In the genomic region with DNA sequence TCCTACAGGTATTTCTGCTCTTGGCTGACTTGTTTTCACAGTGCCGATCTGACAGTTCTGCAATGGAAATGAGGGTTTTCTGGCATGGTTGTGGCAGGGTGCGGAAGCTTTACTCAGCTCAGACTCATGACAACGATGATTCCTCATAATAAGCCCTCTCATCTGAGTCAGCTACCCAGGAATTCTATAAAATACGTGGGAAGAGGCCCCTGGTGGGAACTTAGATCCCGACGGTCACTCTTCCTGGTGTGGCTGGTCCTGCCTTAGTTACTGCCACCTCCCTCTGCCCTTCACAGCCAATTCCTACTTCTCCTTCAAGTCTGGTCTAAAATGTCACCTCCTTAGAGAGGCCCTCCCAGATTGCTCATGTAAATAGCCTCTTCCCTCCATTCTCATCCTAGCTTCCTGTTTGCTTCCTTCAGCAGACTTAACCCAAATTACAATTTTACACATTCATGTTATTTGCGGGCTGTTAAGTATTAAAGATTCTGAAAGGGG, we compare ENCODE assay signal across 10 cellular contexts.
DNase-seq lines count a peak whose midpoint lies in the region; ATAC-seq, FAIRE-seq and TF ChIP-seq lines count a peak whose summit lies in the region.
"Had no signal": no experiment of that assay in that cellular context is flagged by ENCODE, and none has a peak within 500 bp of the region (broad histone marks: within the 10 kb centered on the region; RNA-seq: fewer than 3 reads in every experiment).

No MANE protein-coding gene starts in this region.

- DNase-seq in HFF-Myc (ENCODE audit: extremely low read depth, low read depth), result peak; percentile 72
- peak; percentile 94 for DNase-seq in brain microvascular endothelial cell
- peak; percentile 66 for DNase-seq in keratinocyte (ENCODE audit: low read depth, low spot score)
- DNase-seq in stimulated activated naive B cell treated with anti-CD40 and anti-IgM and Interleukin-4, amounts not matched to agents 10 μg/mL and 1 μg/mL and 100 μg/mL, for 72 hours, result no peak
- DNase-seq in NCI-H1105 treated with DMSO at 0.1 percent for 48 hours (lab: John Stamatoyannopoulos, UW), result no peak
- DNase-seq in NCI-H510A treated with DMSO at 0.1 percent for 48 hours (lab: John Stamatoyannopoulos, UW), result no peak

- dilution Hi-C loops in keratinocyte (cut with MboI; ENCODE audit: extremely low pct_ligation_motif_present, low sequenced_read_pairs), result no loop called here

- H3K9ac ChIP-seq in keratinocyte (ENCODE audit: control insufficient read depth, extremely low read depth, insufficient read depth, low read length), result peak overlapping the region; percentile 91

- H2AFZ ChIP-seq in keratinocyte (ENCODE audit: control insufficient read depth, low read length), result peak overlapping the region; percentile 7

- no peaks in the 10 kb centered on the region for H3K9me1 ChIP-seq in keratinocyte (ENCODE audit: control insufficient read depth, extremely low read depth, insufficient read depth, low read length)

- H3K4me3 ChIP-seq in HFF-Myc (replicated peaks; ENCODE audit: low read depth, low read length) (peak overlapping the region; percentile 25), brain microvascular endothelial cell (ENCODE audit: low read depth, low read length) (no peak overlapping the region), keratinocyte (ENCODE audit: control insufficient read depth in 2 of 3, extremely low read depth in 1 of 3, insufficient read depth in 2 of 3, low read depth in 1 of 3, low read length in 3 of 3) (peak overlapping the region in 2 of 3 experiments; percentile 17 to 48)

- TF ChIP-seq CTCF in HFF-Myc (IDR thresholded peaks at IDR 0.05; ENCODE audit: low read depth, low read length, missing control alignments), result no peak
- no peak for TF ChIP-seq CTCF in brain microvascular endothelial cell (IDR thresholded peaks at IDR 0.05; ENCODE audit: low read depth, low read length, missing control alignments)
- TF ChIP-seq CTCF in keratinocyte (optimal IDR thresholded peaks at IDR 0.05 in 1 of 3, IDR thresholded peaks at IDR 0.05 in 1 of 3, conservative IDR thresholded peaks at IDR 0.05 in 1 of 3; ENCODE audit: extremely low read depth in 1 of 3, insufficient read depth in 2 of 3, low read length in 3 of 3), result no peak

- no peak for ATAC-seq in stimulated activated naive B cell treated with anti-CD40 and anti-IgM and Interleukin-4, amounts not matched to agents 10 μg/mL and 1 μg/mL and 100 μg/mL, for 72 hours (replicated peaks)
- ATAC-seq in GM21717 (IDR thresholded peaks at IDR 0.05; ENCODE audit: unreplicated experiment) (no peak), GM18502 (IDR thresholded peaks at IDR 0.05; ENCODE audit: poor library complexity, unreplicated experiment) (no peak)

- H3K27ac ChIP-seq in brain microvascular endothelial cell (peak overlapping the region; percentile 97), keratinocyte (ENCODE audit: control insufficient read depth, insufficient read depth, low read length) (peak overlapping the region; percentile 99)

- no peaks in the 10 kb centered on the region for H3K9me3 Mint-ChIP-seq in stimulated activated naive B cell treated with anti-CD40 and anti-IgM and Interleukin-4, amounts not matched to agents 10 μg/mL and 1 μg/mL and 100 μg/mL, for 72 hours
- H3K9me3 Mint-ChIP-seq: central memory CD8-positive, alpha-beta T cell; T-helper 2 cell treated with Interferon-gamma antibody and Interleukin-4, amounts not matched to agents 5 μg/mL and 100 μg/mL, for 36 hours had no signal

- no peak overlapping the region for H3K4me3 Mint-ChIP-seq in stimulated activated naive B cell treated with anti-CD40 and anti-IgM and Interleukin-4, amounts not matched to agents 10 μg/mL and 1 μg/mL and 100 μg/mL, for 72 hours
- H3K4me3 Mint-ChIP-seq: central memory CD8-positive, alpha-beta T cell; T-helper 2 cell treated with Interferon-gamma antibody and Interleukin-4, amounts not matched to agents 5 μg/mL and 100 μg/mL, for 36 hours had no signal

- in situ Hi-C loops in brain microvascular endothelial cell (cut with HindIII; ENCODE audit: low pct_ligation_motif_present, low sequenced_read_pairs), result no loop called here

- no peaks in the 10 kb centered on the region for H3K36me3 Mint-ChIP-seq in stimulated activated naive B cell treated with anti-CD40 and anti-IgM and Interleukin-4, amounts not matched to agents 10 μg/mL and 1 μg/mL and 100 μg/mL, for 72 hours

- H3K4me1 ChIP-seq in keratinocyte (ENCODE audit: control insufficient read depth, extremely low read depth, insufficient read depth, low read length), result peaks cover 27% of the 10 kb centered on the region

- H3K27me3 ChIP-seq in brain microvascular endothelial cell (replicated peaks) (no peaks in the 10 kb centered on the region), keratinocyte (ENCODE audit: control insufficient read depth, extremely low read depth, insufficient read depth, low read length) (no peaks in the 10 kb centered on the region)

- peak overlapping the region; percentile 22 for H3K27ac Mint-ChIP-seq in stimulated activated naive B cell treated with anti-CD40 and anti-IgM and Interleukin-4, amounts not matched to agents 10 μg/mL and 1 μg/mL and 100 μg/mL, for 72 hours
- H3K27ac Mint-ChIP-seq: T-helper 2 cell treated with Interferon-gamma antibody and Interleukin-4, amounts not matched to agents 5 μg/mL and 100 μg/mL, for 36 hours had no signal

- H3K9me3 ChIP-seq in keratinocyte (ENCODE audit: control insufficient read depth, low read depth, low read length), result no peaks in the 10 kb centered on the region

- no peaks in the 10 kb centered on the region for H4K20me1 ChIP-seq in keratinocyte (ENCODE audit: control insufficient read depth, extremely low read depth, insufficient read depth, low read length)

- H3K36me3 ChIP-seq in brain microvascular endothelial cell (replicated peaks) (no peaks in the 10 kb centered on the region), keratinocyte (ENCODE audit: control insufficient read depth in 2 of 2, extremely low read depth in 1 of 2, insufficient read depth in 2 of 2, low read length in 2 of 2) (no peaks in the 10 kb centered on the region)

- no peaks in the 10 kb centered on the region for H3K79me2 ChIP-seq in keratinocyte (ENCODE audit: control insufficient read depth, insufficient read depth, low read length)

- peak overlapping the region; percentile 76 for H3K4me2 ChIP-seq in keratinocyte (ENCODE audit: control insufficient read depth, extremely low read depth, insufficient read depth, low read depth, low read length)

- peaks cover 16 to 19% of the 10 kb centered on the region in 2 donors for H3K27me3 Mint-ChIP-seq in stimulated activated naive B cell treated with anti-CD40 and anti-IgM and Interleukin-4, amounts not matched to agents 10 μg/mL and 1 μg/mL and 100 μg/mL, for 72 hours

- H3K4me1 Mint-ChIP-seq in stimulated activated naive B cell treated with anti-CD40 and anti-IgM and Interleukin-4, amounts not matched to agents 10 μg/mL and 1 μg/mL and 100 μg/mL, for 72 hours, result peaks cover 31 to 63% of the 10 kb centered on the region in 2 donors
- H3K4me1 Mint-ChIP-seq: central memory CD8-positive, alpha-beta T cell had no signal

- FAIRE-seq in keratinocyte (lab: Jason Lieb, UNC), result no peak

Comparison
In these comparisons a context has a peak if more than half of its experiments do, and no peak if none do; other contexts are left out.
1. DNase-seq: peak in HFF-Myc (single experiment), brain microvascular endothelial cell (single experiment) and keratinocyte (single experiment); none in stimulated activated naive B cell treated with anti-CD40 and anti-IgM and Interleukin-4, amounts not matched to agents 10 μg/mL and 1 μg/mL and 100 μg/mL, for 72 hours (single experiment), NCI-H1105 treated with DMSO at 0.1 percent for 48 hours (single experiment) and NCI-H510A treated with DMSO at 0.1 percent for 48 hours (single experiment).